In genomic region chr16:3465911-3466584, GRCh38 we compare ENCODE assay signal across 33 cellular contexts. TPM values are rescaled to one million over a fixed set of nuclear protein-coding genes. Genes with fewer than 3 reads are reported as not detected.
DNase-seq lines count a peak whose midpoint lies in the region; ATAC-seq and TF ChIP-seq lines count a peak whose summit lies in the region.
"Had no signal": no experiment of that assay in that cellular context is flagged by ENCODE, and none has a peak within 500 bp of the region (broad histone marks: within the 10 kb centered on the region; RNA-seq: fewer than 3 reads in every experiment).

No MANE protein-coding gene starts in this region.

- ATAC-seq in activated T-helper 17 cell treated with anti-CD3 and anti-CD28 coated beads, Interleukin-2, amount 50 U/mL, for 72 hours (replicated peaks), result no peak
- ATAC-seq in HG03469 (IDR thresholded peaks at IDR 0.05; ENCODE audit: unreplicated experiment), result no peak
- ATAC-seq in omental fat pad (ENCODE audit: low FRiP score), result no peak
- ATAC-seq: A549 had no signal

- H3K27me3 Mint-ChIP-seq in MCF 10A (ENCODE audit: insufficient read depth, unreplicated experiment), result no peaks in the 10 kb centered on the region
- no peaks in the 10 kb centered on the region for H3K27me3 Mint-ChIP-seq in activated T-helper 17 cell treated with anti-CD3 and anti-CD28 coated beads, Interleukin-2, amount 50 U/mL, for 72 hours
- H3K27me3 Mint-ChIP-seq: dendritic cell treated with granulocyte-macrophage colony-stimulating factor and Interleukin-4, amounts not matched to agents 40 ng/mL and 50 ng/mL, for 4 days; naive B cell had no signal

- H3K9me3 ChIP-seq in breast epithelium, result no peaks in the 10 kb centered on the region
- H3K9me3 ChIP-seq: A549, esophagus muscularis mucosa, heart right ventricle, lower lobe of right lung, stomach, vagina had no signal

- no peaks in the 10 kb centered on the region for H3K9me3 Mint-ChIP-seq in MCF 10A (ENCODE audit: unreplicated experiment)
- H3K9me3 Mint-ChIP-seq in activated T-helper 17 cell treated with anti-CD3 and anti-CD28 coated beads, Interleukin-2, amount 50 U/mL, for 72 hours, result no peaks in the 10 kb centered on the region
- H3K9me3 Mint-ChIP-seq: activated T-helper 2 cell treated with anti-CD3 and anti-CD28 coated beads, Interferon-gamma antibody, Interleukin-2, Interleukin-4, amounts not matched to agents 10 μg/mL and 5 μg/mL and 100 μg/mL, durations not matched to agents 14 hours and 24 hours and 36 hours; dendritic cell treated with granulocyte-macrophage colony-stimulating factor and Interleukin-4, amounts not matched to agents 40 ng/mL and 50 ng/mL, for 4 days; naive B cell had no signal

- no peak overlapping the region for H3K4me3 Mint-ChIP-seq in MCF 10A (ENCODE audit: unreplicated experiment)
- H3K4me3 Mint-ChIP-seq in activated T-helper 17 cell treated with anti-CD3 and anti-CD28 coated beads, Interleukin-2, amount 50 U/mL, for 72 hours, result no peak overlapping the region
- H3K4me3 Mint-ChIP-seq: dendritic cell treated with granulocyte-macrophage colony-stimulating factor and Interleukin-4, amounts not matched to agents 40 ng/mL and 50 ng/mL, for 4 days had no signal

- H3K4me1 Mint-ChIP-seq in MCF 10A (ENCODE audit: insufficient read depth, unreplicated experiment), result peaks cover 13% of the 10 kb centered on the region
- peaks cover 28% of the 10 kb centered on the region for H3K4me1 Mint-ChIP-seq in activated T-helper 17 cell treated with anti-CD3 and anti-CD28 coated beads, Interleukin-2, amount 50 U/mL, for 72 hours

- DNase-seq in MCF 10A (ENCODE audit: unreplicated experiment) (no peak), breast epithelium (ENCODE audit: low spot score in 2 of 2) (no peak), head of caudate nucleus (peak in 24 of 42 donors; percentile 31 to 74 (median 58)), posterior vena cava (ENCODE audit: low spot score) (peak; percentile 62), omental fat pad (ENCODE audit: low spot score) (no peak), germinal center (ENCODE audit: low spot score) (no peak)
- DNase-seq: activated CD4-positive, alpha-beta T cell treated with anti-CD3 and anti-CD28 coated beads, Interleukin-2, amount 50 U/mL, for 4 hours; activated CD4-positive, CD25-positive, alpha-beta regulatory T cell; foreskin fibroblast; heart right ventricle; lower lobe of right lung; midbrain; naive B cell; NCI-H1417; NCI-H2029; NCI-H524 treated with DMSO at 0.1 percent for 48 hours; occipital lobe; OCI-M1; stomach had no signal

- TF ChIP-seq CTCF in MCF 10A (IDR thresholded peaks at IDR 0.05; ENCODE audit: unreplicated experiment) (no peak), breast epithelium (IDR thresholded peaks at IDR 0.05) (no peak), omental fat pad (IDR thresholded peaks at IDR 0.05) (no peak)

- CTCF ChIA-PET in MCF 10A (lab: Yijun Ruan, JAX), result interaction anchor here (0.5 kb wide), 1 partner anchor 306 kb away, joined by 5 read pairs; no protein-coding TSS in a partner anchor

- no peak for TF ChIP-seq POLR2A in breast epithelium (IDR thresholded peaks at IDR 0.05)

- no TSS peak for BruUV-seq in MCF 10A (replicated peaks; lab: Mats Ljungman, UMichigan)

- H3K4me1 ChIP-seq in breast epithelium, result no peaks in the 10 kb centered on the region

- no peak overlapping the region for H3K27ac ChIP-seq in breast epithelium
- H3K27ac ChIP-seq: A549, esophagus muscularis mucosa, KMS-11, lower lobe of right lung, SK-N-MC, skin epidermis, stomach, vagina had no signal

- peaks cover 6% of the 10 kb centered on the region for H3K36me3 Mint-ChIP-seq in MCF 10A (ENCODE audit: insufficient read depth, unreplicated experiment)
- H3K36me3 Mint-ChIP-seq in activated T-helper 17 cell treated with anti-CD3 and anti-CD28 coated beads, Interleukin-2, amount 50 U/mL, for 72 hours (ENCODE audit: low read depth), result peaks cover 33% of the 10 kb centered on the region
- H3K36me3 Mint-ChIP-seq: naive B cell had no signal

- H3K27me3 ChIP-seq in breast epithelium, result no peaks in the 10 kb centered on the region
- H3K27me3 ChIP-seq: esophagus muscularis mucosa, heart right ventricle, stomach, vagina had no signal

- H3K4me3 ChIP-seq in breast epithelium, result no peak overlapping the region
- H3K4me3 ChIP-seq: A549, esophagus muscularis mucosa, heart right ventricle, lower lobe of right lung, SK-N-MC, skin epidermis, stomach, vagina had no signal

- H3K36me3 ChIP-seq in breast epithelium, result no peaks in the 10 kb centered on the region

- intact Hi-C loops in MCF 10A (cut with micrococcal nuclease), result no loop called here
- intact Hi-C loops in breast epithelium (cut with DNase I; ENCODE audit: low total_unique reads), result no loop called here
- intact Hi-C loops in head of caudate nucleus (cut with DNase I), result no loop called here
- intact Hi-C loops in posterior vena cava (cut with DNase I), result no loop called here

- POLR2A ChIA-PET in MCF 10A (lab: Yijun Ruan, JAX), result no interaction called here

- H3K27ac Mint-ChIP-seq in MCF 10A (ENCODE audit: low read depth, unreplicated experiment), result peak overlapping the region; percentile 79
- H3K27ac Mint-ChIP-seq in activated T-helper 17 cell treated with anti-CD3 and anti-CD28 coated beads, Interleukin-2, amount 50 U/mL, for 72 hours, result peak overlapping the region; percentile 30
- H3K27ac Mint-ChIP-seq: activated T-helper 2 cell treated with anti-CD3 and anti-CD28 coated beads, Interferon-gamma antibody, Interleukin-2, Interleukin-4, amounts not matched to agents 10 μg/mL and 5 μg/mL and 100 μg/mL, durations not matched to agents 14 hours and 24 hours and 36 hours had no signal

RNA-seq across cellular contexts. Expression of gene NAA60, which starts 22.6 kb away (rescaled TPM):
- total RNA-seq in MCF 10A (2022) (38.6 and 40.8 TPM in 2 replicates), breast epithelium (10 to 100 TPM; 25.4 to 25.9 (median 25.5) TPM), posterior vena cava (10 to 100 TPM; 28.3 to 33.6 TPM), omental fat pad (10 to 100 TPM; 17.0 to 31.7 (median 26.5) TPM)
- total RNA-seq in activated T-helper 17 cell treated with anti-CD3 and anti-CD28 coated beads, Interleukin-2, amount 50 U/mL, for 72 hours, result 10 to 100 TPM; 36.8 to 38.7 TPM

RNA-seq across cellular contexts. Expression of gene ZNF597, which starts 22.7 kb away (rescaled TPM):
- 2.3 and 2.5 TPM in 2 replicates for total RNA-seq in MCF 10A (2022)
- total RNA-seq in breast epithelium, result 1 to 10 TPM; 2.1 to 3.6 (median 2.8) TPM
- 1 to 10 TPM; 2.0 to 3.0 TPM for total RNA-seq in activated T-helper 17 cell treated with anti-CD3 and anti-CD28 coated beads, Interleukin-2, amount 50 U/mL, for 72 hours
- total RNA-seq in posterior vena cava, result 1 to 10 TPM; 2.5 TPM
- total RNA-seq in omental fat pad, result 1 to 10 TPM; 2.0 to 3.3 (median 2.7) TPM

RNA-seq across cellular contexts. Expression of gene C16orf90, which starts 29.2 kb away (rescaled TPM):
- total RNA-seq in MCF 10A (2022) (not detected in 2 replicates), breast epithelium (not detected), posterior vena cava (not detected), omental fat pad (not detected)
- total RNA-seq in activated T-helper 17 cell treated with anti-CD3 and anti-CD28 coated beads, Interleukin-2, amount 50 U/mL, for 72 hours, result not detected
- total RNA-seq: activated T-helper 2 cell treated with anti-CD3 and anti-CD28 coated beads, Interferon-gamma antibody, Interleukin-2, Interleukin-4, amounts not matched to agents 10 μg/mL and 5 μg/mL and 100 μg/mL, durations not matched to agents 14 hours and 24 hours and 36 hours; astrocyte; esophagus muscularis mucosa; H1; heart right ventricle; kidney epithelial cell; lower lobe of right lung; occipital lobe; stomach; T-helper 1 cell treated with Interleukin-12 subunit alpha and Interleukin-12 subunit beta and Interleukin-4 antibody, amounts not matched to agents 30 ng/mL and 1 ng/mL, for 36 hours; vagina had no signal

RNA-seq across cellular contexts. Expression of gene CLUAP1, which starts 34.8 kb away (rescaled TPM):
- total RNA-seq in MCF 10A (2022), result 29.5 and 33.1 TPM in 2 replicates
- total RNA-seq in breast epithelium, result 10 to 100 TPM; 20.8 to 27.1 (median 24.6) TPM
- 10 to 100 TPM; 14.9 to 15.7 TPM for total RNA-seq in activated T-helper 17 cell treated with anti-CD3 and anti-CD28 coated beads, Interleukin-2, amount 50 U/mL, for 72 hours
- total RNA-seq in posterior vena cava, result 10 to 100 TPM; 20.9 to 25.8 TPM
- total RNA-seq in omental fat pad, result 10 to 100 TPM in 2 of 4 donors, 1 to 10 TPM in 2; 8.5 to 17.8 (median 12.5) TPM

Comparison
In these comparisons a context has a peak if more than half of its experiments do, and no peak if none do; other contexts are left out.
1. DNase-seq: peak in head of caudate nucleus (24 of 42) and posterior vena cava (single experiment); none in MCF 10A (single experiment), breast epithelium (0 of 2), omental fat pad (single experiment) and germinal center (single experiment).